1 cellular context compared by ENCODE assay signal in the genomic region with DNA sequence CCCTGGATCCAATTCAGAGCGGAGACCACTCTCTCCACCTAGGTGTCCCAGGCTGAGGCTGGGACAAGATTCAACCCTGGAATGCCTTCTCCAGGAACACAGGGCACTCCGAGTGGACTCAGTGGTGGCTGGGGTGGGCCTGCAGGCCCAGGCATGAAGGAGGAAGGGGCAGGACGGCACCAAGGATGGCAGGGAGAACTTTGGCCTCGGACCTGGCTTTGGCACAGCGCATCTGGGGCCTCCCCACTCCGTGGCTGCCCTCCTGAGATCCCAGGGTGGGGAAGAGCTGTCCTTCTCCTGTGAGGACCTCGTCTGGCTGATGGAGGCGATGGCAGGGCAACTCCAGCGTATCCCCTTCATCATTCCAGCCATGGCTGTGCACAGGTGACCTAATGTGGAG.
TF ChIP-seq lines count a peak whose summit lies in the region.

No MANE protein-coding gene starts in this region.

TF ChIP-seq in HepG2, 621 proteins besides CTCF, POLR2A, EP300 and RAD21:
- TF ChIP-seq, protein P1, sequence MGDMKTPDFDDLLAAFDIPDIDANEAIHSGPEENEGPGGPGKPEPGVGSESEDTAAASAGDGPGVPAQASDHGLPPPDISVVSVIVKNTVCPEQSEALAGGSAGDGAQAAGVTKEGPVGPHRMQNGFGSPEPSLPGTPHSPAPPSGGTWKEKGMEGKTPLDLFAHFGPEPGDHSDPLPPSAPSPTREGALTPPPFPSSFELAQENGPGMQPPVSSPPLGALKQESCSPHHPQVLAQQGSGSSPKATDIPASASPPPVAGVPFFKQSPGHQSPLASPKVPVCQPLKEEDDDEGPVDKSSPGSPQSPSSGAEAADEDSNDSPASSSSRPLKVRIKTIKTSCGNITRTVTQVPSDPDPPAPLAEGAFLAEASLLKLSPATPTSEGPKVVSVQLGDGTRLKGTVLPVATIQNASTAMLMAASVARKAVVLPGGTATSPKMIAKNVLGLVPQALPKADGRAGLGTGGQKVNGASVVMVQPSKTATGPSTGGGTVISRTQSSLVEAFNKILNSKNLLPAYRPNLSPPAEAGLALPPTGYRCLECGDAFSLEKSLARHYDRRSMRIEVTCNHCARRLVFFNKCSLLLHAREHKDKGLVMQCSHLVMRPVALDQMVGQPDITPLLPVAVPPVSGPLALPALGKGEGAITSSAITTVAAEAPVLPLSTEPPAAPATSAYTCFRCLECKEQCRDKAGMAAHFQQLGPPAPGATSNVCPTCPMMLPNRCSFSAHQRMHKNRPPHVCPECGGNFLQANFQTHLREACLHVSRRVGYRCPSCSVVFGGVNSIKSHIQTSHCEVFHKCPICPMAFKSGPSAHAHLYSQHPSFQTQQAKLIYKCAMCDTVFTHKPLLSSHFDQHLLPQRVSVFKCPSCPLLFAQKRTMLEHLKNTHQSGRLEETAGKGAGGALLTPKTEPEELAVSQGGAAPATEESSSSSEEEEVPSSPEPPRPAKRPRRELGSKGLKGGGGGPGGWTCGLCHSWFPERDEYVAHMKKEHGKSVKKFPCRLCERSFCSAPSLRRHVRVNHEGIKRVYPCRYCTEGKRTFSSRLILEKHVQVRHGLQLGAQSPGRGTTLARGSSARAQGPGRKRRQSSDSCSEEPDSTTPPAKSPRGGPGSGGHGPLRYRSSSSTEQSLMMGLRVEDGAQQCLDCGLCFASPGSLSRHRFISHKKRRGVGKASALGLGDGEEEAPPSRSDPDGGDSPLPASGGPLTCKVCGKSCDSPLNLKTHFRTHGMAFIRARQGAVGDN (CRISPR knock-in tag; IDR thresholded peaks at IDR 0.05): peak; percentile 22; the same call in 1 of the 2 replicates
- TF ChIP-seq, protein P2, sequence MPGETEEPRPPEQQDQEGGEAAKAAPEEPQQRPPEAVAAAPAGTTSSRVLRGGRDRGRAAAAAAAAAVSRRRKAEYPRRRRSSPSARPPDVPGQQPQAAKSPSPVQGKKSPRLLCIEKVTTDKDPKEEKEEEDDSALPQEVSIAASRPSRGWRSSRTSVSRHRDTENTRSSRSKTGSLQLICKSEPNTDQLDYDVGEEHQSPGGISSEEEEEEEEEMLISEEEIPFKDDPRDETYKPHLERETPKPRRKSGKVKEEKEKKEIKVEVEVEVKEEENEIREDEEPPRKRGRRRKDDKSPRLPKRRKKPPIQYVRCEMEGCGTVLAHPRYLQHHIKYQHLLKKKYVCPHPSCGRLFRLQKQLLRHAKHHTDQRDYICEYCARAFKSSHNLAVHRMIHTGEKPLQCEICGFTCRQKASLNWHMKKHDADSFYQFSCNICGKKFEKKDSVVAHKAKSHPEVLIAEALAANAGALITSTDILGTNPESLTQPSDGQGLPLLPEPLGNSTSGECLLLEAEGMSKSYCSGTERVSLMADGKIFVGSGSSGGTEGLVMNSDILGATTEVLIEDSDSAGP (CRISPR knock-in tag; IDR thresholded peaks at IDR 0.05; ENCODE audit: borderline replicate concordance): 0 out of 2 replicates have a peak, but pooled peaks have one; percentile 22
- TF ChIP-seq POLR2AphosphoS2 (IDR thresholded peaks at IDR 0.05; ENCODE audit: low read depth, low read length): peak; percentile 65; the same call in 1 of the 2 replicates
- TF ChIP-seq ZNF343 (CRISPR knock-in tag; IDR thresholded peaks at IDR 0.05): no peak
TF ChIP-seq in HepG2: peak in this region for 3.
